Comparison of ENCODE assay signal across 11 cellular contexts in the genomic region with DNA sequence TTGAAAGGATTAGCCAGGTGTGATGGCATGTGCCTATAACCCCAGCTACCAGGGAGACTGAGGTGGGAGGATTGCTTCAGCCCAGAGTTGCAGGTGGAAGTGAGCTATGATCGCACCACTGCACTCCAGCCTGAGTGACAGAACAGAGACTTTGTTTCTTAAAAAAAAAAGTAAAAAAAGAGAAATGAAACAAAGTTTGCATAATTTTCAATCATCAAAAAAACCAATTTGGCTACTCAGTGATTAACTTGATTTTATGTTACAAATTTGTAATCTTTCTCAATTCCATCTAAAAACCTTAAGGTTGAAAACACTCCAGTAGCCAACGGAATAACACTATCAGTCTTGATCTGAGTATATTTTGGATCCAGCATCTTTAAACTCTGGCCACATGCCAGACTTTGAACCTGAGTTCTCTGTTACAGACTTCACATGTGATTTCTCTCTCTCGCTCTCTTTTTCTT.
DNase-seq lines count a peak whose midpoint lies in the region; ATAC-seq lines count a peak whose summit lies in the region.
"Had no signal": no experiment of that assay in that cellular context is flagged by ENCODE, and none has a peak within 500 bp of the region (broad histone marks: within the 10 kb centered on the region; RNA-seq: fewer than 3 reads in every experiment).

No MANE protein-coding gene starts in this region.

- H3K4me3 Mint-ChIP-seq in activated naive CD4-positive, alpha-beta T cell treated with anti-CD3 and anti-CD28 coated beads, Interleukin-2, amount 10 ng/mL, durations not matched to agents 7 days and 5 days: no peak overlapping the region
- H3K4me3 Mint-ChIP-seq: activated CD4-positive, alpha-beta T cell treated with anti-CD3 and anti-CD28 coated beads for 36 hours had no signal

- DNase-seq in germinal center (ENCODE audit: low spot score) (peak; percentile 32), HUDEP-2 (lab: John Stamatoyannopoulos, UW; ENCODE audit: unreplicated experiment in 76 of 76) (no peak), COLO668 (lab: John Stamatoyannopoulos, UW; ENCODE audit: unreplicated experiment) (no peak)
- DNase-seq in activated CD4-positive, alpha-beta T cell treated with anti-CD3 and anti-CD28 coated beads for 48 hours: no peak
- DNase-seq in activated naive CD4-positive, alpha-beta T cell treated with anti-CD3 and anti-CD28 coated beads, Interleukin-2, amount 10 ng/mL, durations not matched to agents 7 days and 5 days: no peak
- DNase-seq: activated CD4-positive, alpha-beta T cell treated with anti-CD3 and anti-CD28 coated beads for 36 hours; amniotic stem cell had no signal

- CTCF ChIA-PET in activated naive CD4-positive, alpha-beta T cell treated with anti-CD3 and anti-CD28 coated beads, Interleukin-2, amount 10 ng/mL, durations not matched to agents 7 days and 5 days (lab: Charles Lee): no interaction called here

- H3K9me3 Mint-ChIP-seq in activated naive CD4-positive, alpha-beta T cell treated with anti-CD3 and anti-CD28 coated beads, Interleukin-2, amount 10 ng/mL, durations not matched to agents 7 days and 5 days: peaks cover 10% of the 10 kb centered on the region

- H3K27ac Mint-ChIP-seq in activated naive CD4-positive, alpha-beta T cell treated with anti-CD3 and anti-CD28 coated beads, Interleukin-2, amount 10 ng/mL, durations not matched to agents 7 days and 5 days: no peak overlapping the region
- H3K27ac Mint-ChIP-seq: activated CD4-positive, alpha-beta T cell treated with anti-CD3 and anti-CD28 coated beads for 36 hours had no signal

- ATAC-seq in GM18873 (IDR thresholded peaks at IDR 0.05; ENCODE audit: low FRiP score, unreplicated experiment) (peak; percentile 93), GM21717 (IDR thresholded peaks at IDR 0.05; ENCODE audit: unreplicated experiment) (peak; percentile 97), HG03196 (IDR thresholded peaks at IDR 0.05; ENCODE audit: unreplicated experiment) (peak; percentile 95)
- ATAC-seq: activated CD4-positive, alpha-beta T cell treated with anti-CD3 and anti-CD28 coated beads for 36 hours; Panc1 had no signal

- no peaks in the 10 kb centered on the region for H3K4me1 Mint-ChIP-seq in activated naive CD4-positive, alpha-beta T cell treated with anti-CD3 and anti-CD28 coated beads, Interleukin-2, amount 10 ng/mL, durations not matched to agents 7 days and 5 days
- H3K4me1 Mint-ChIP-seq: activated CD4-positive, alpha-beta T cell treated with anti-CD3 and anti-CD28 coated beads for 36 hours had no signal

- H3K36me3 Mint-ChIP-seq in activated naive CD4-positive, alpha-beta T cell treated with anti-CD3 and anti-CD28 coated beads, Interleukin-2, amount 10 ng/mL, durations not matched to agents 7 days and 5 days: no peaks in the 10 kb centered on the region

- peaks cover 4% of the 10 kb centered on the region for H3K27me3 Mint-ChIP-seq in activated naive CD4-positive, alpha-beta T cell treated with anti-CD3 and anti-CD28 coated beads, Interleukin-2, amount 10 ng/mL, durations not matched to agents 7 days and 5 days
